28 cellular contexts compared by ENCODE assay signal in the genomic region with DNA sequence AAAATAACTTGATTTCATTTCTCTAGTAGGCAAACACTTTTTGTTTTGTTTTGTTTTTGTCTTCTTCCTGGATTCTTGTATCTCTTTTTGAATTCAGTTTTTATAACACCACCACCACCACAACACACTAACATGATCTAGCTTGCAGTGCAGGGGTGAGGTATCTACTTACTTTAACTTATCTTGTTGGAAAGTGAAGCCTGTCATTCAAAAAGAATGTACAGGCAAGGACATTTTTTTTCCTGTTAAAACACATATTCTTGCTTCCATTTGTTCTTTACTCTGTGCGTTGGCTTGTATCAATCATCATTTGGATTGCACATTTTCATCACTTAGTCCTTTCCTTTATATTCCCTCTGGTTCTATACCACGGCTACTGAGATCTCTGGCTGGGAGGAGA.
"Had no signal": no experiment of that assay in that cellular context is flagged by ENCODE, and none has a peak within 500 bp of the region (broad histone marks: within the 10 kb centered on the region; RNA-seq: fewer than 3 reads in every experiment).

No MANE protein-coding gene starts in this region.

- H3K36me3 ChIP-seq: ascending aorta, MG63, Peyer's patch had no signal

- H3K27me3 ChIP-seq: ascending aorta, body of pancreas, MG63, Peyer's patch had no signal

- ATAC-seq: activated naive CD4-positive, alpha-beta T cell treated with anti-CD3 and anti-CD28 coated beads, Interleukin-2, amount 50 U/mL, for 72 hours; activated naive CD8-positive, alpha-beta T cell treated with anti-CD3 and anti-CD28 coated beads, Interleukin-2, amount 50 U/mL, for 24 hours; activated T-cell treated with anti-CD3 and anti-CD28 coated beads, Interleukin-2, amount 50 U/mL, for 4 hours; body of pancreas; WTC11 had no signal

- H3K9me3 ChIP-seq: ascending aorta, body of pancreas, MG63, Peyer's patch had no signal

- H3K27ac ChIP-seq: ascending aorta, body of pancreas, Peyer's patch had no signal

- H3K4me3 ChIP-seq: ascending aorta, body of pancreas, MG63, Peyer's patch had no signal

- H3K4me1 ChIP-seq: ascending aorta, body of pancreas, Peyer's patch had no signal

- DNase-seq: activated CD4-positive, alpha-beta memory T cell treated with anti-CD3 and anti-CD28 coated beads for 36 hours; activated CD4-positive, alpha-beta T cell treated with anti-CD3 and anti-CD28 coated beads for 1 hour; activated CD4-positive, alpha-beta T cell treated with anti-CD3 and anti-CD28 coated beads, Interleukin-2, amount 10 ng/mL, durations not matched to agents 7 days and 5 days; activated CD8-positive, alpha-beta memory T cell treated with anti-CD3 and anti-CD28 coated beads for 24 hours; activated effector memory CD4-positive, alpha-beta T cell treated with anti-CD3 and anti-CD28 coated beads, Interleukin-2, amount 50 U/mL, for 16 hours; activated naive CD4-positive, alpha-beta T cell treated with Interleukin-2 at 50 U/mL for 16 hours; activated naive CD8-positive, alpha-beta T cell treated with anti-CD3 and anti-CD28 coated beads, Interleukin-2, amount 50 U/mL, for 24 hours; activated T-cell treated with anti-CD3 and anti-CD28 coated beads, Interleukin-2, amount 50 U/mL, for 4 hours; amniotic stem cell; body of pancreas; KG1; MG63; MV-4-11; NCI-H1092 treated with DMSO at 0.1 percent for 48 hours; NCI-H1417 treated with DMSO at 0.1 percent for 48 hours; NCI-H1694; NCI-H2029 treated with DMSO at 0.1 percent for 48 hours; NCI-H345; NCI-H510A; NCI-H526 treated with DMSO at 0.1 percent for 48 hours; NCI-H82; OCI-M1; Peyer's patch; SHP77 treated with DMSO at 0.1 percent for 48 hours; T-helper 9 cell had no signal
